20 cellular contexts compared by ENCODE assay signal in the genomic region with DNA sequence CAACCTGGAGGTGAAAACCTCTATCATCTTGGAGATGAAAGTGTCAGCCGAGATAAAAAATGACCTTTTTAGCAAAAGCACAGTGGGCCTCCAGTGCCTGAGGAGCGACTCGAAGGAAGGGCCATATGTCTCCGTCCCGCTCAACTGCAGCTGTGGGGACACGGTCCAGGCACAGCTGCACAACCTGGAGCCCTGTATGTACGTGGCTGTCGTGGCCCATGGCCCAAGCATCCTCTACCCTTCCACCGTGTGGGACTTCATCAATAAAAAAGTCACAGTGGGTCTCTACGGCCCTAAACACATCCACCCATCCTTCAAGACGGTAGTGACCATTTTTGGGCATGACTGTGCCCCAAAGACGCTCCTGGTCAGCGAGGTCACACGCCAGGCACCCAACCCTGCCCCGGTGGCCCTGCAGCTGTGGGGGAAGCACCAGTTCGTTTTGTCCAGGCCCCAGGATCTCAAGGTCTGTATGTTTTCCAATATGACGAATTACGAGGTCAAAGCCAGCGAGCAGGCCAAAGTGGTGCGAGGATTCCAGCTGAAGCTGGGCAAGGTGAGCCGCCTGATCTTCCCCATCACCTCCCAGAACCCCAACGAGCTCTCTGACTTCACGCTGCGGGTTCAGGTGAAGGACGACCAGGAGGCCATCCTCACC.
DNase-seq lines count a peak whose midpoint lies in the region; ATAC-seq and TF ChIP-seq lines count a peak whose summit lies in the region.
"Had no signal": no experiment of that assay in that cellular context is flagged by ENCODE, and none has a peak within 500 bp of the region (broad histone marks: within the 10 kb centered on the region; RNA-seq: fewer than 3 reads in every experiment).

No MANE protein-coding gene starts in this region.

- H3F3A ChIP-seq in PC-3 (ENCODE audit: low read length, unreplicated experiment): no peaks in the 10 kb centered on the region

- no peaks in the 10 kb centered on the region for H3K9me3 ChIP-seq in upper lobe of right lung
- no peaks in the 10 kb centered on the region for H3K9me3 ChIP-seq in PC-3 (ENCODE audit: low read length)
- H3K9me3 ChIP-seq: A549 had no signal

- no peak overlapping the region for H3K9ac ChIP-seq in PC-3 (ENCODE audit: low read length)

- ATAC-seq in Right ventricle myocardium superior (ENCODE audit: poor library complexity): no peak
- no peak for ATAC-seq in left cardiac atrium
- no peak for ATAC-seq in upper lobe of right lung
- no peak for ATAC-seq in PC-3
- ATAC-seq: A549, HCT116 had no signal

- H3K9me3 Mint-ChIP-seq in Calu3 (ENCODE audit: low read depth, unreplicated experiment) (no peaks in the 10 kb centered on the region), neural crest cell (no peaks in the 10 kb centered on the region)
- H3K9me3 Mint-ChIP-seq: CD4-positive, alpha-beta memory T cell; HFFc6; IgD-negative memory B cell had no signal

- DNase-seq in Right ventricle myocardium superior (peak; percentile 19), left cardiac atrium (no peak), Calu3 (no peak), neural crest cell (ENCODE audit: low read depth, low spot score) (no peak), upper lobe of right lung (peak; percentile 51), hepatic stellate cell (ENCODE audit: low spot score) (no peak), PC-3 (no peak)
- DNase-seq: AML-193; CD4-positive, alpha-beta memory T cell; DMS79 treated with DMSO at 0.1 percent for 48 hours; GF-D8; GOT3; H7; HFFc6 had no signal

- H3K27me3 ChIP-seq in upper lobe of right lung: no peaks in the 10 kb centered on the region
- no peaks in the 10 kb centered on the region for H3K27me3 ChIP-seq in PC-3 (ENCODE audit: low read length)

- no peaks in the 10 kb centered on the region for H4K20me1 ChIP-seq in PC-3 (ENCODE audit: low read length)

- H3K4me1 ChIP-seq in upper lobe of right lung (peaks cover 11% of the 10 kb centered on the region), PC-3 (ENCODE audit: insufficient read depth, low read length) (peaks cover 6% of the 10 kb centered on the region)
- H3K4me1 ChIP-seq: A549 had no signal

- CTCF ChIA-PET in Calu3 (lab: Charles Lee): no interaction called here
- CTCF ChIA-PET in PC-3 (lab: Charles Lee): no interaction called here

- H3K4me3 ChIP-seq in upper lobe of right lung: no peak overlapping the region
- H3K4me3 ChIP-seq in PC-3 (ENCODE audit: low read length): no peak overlapping the region
- H3K4me3 ChIP-seq: A549 had no signal

- H3K36me3 ChIP-seq in upper lobe of right lung (peaks cover 30% of the 10 kb centered on the region), PC-3 (ENCODE audit: low read depth, low read length) (peaks cover 29% of the 10 kb centered on the region)

- H3K79me2 ChIP-seq in PC-3 (ENCODE audit: low read length): peaks cover 19% of the 10 kb centered on the region

- H3K27ac Mint-ChIP-seq in Calu3 (ENCODE audit: unreplicated experiment) (no peak overlapping the region), neural crest cell (ENCODE audit: unreplicated experiment) (peak overlapping the region; percentile 57)
- H3K27ac Mint-ChIP-seq: CD4-positive, alpha-beta memory T cell; HFFc6; IgD-negative memory B cell had no signal

- H3K36me3 Mint-ChIP-seq in Calu3 (ENCODE audit: insufficient read depth, unreplicated experiment) (peaks cover 40% of the 10 kb centered on the region), neural crest cell (ENCODE audit: low read depth) (peaks cover 14% of the 10 kb centered on the region)
- H3K36me3 Mint-ChIP-seq: CD4-positive, alpha-beta memory T cell; IgD-negative memory B cell had no signal

- no peak overlapping the region for H2AFZ ChIP-seq in PC-3 (ENCODE audit: low read length)

- H3K27me3 Mint-ChIP-seq in Calu3 (ENCODE audit: unreplicated experiment) (no peaks in the 10 kb centered on the region), neural crest cell (ENCODE audit: low read depth) (no peaks in the 10 kb centered on the region)

- H3K27ac ChIP-seq in upper lobe of right lung: no peak overlapping the region
- no peak overlapping the region for H3K27ac ChIP-seq in PC-3 (ENCODE audit: low read length)
- H3K27ac ChIP-seq: 22Rv1, A549, HL-60 had no signal

- no peaks in the 10 kb centered on the region for H3K9me2 ChIP-seq in PC-3 (replicated peaks; ENCODE audit: low read length)

- no peak for TF ChIP-seq CTCF in Calu3 (IDR thresholded peaks at IDR 0.05; ENCODE audit: unreplicated experiment)
- no peak for TF ChIP-seq CTCF in neural crest cell (conservative IDR thresholded peaks at IDR 0.05)
- no peak for TF ChIP-seq CTCF in upper lobe of right lung (IDR thresholded peaks at IDR 0.05)
- TF ChIP-seq CTCF in PC-3 (conservative IDR thresholded peaks at IDR 0.05; ENCODE audit: low read depth, low read length): no peak

- H3K4me3 Mint-ChIP-seq in Calu3 (ENCODE audit: low read depth, unreplicated experiment): no peak overlapping the region
- no peak overlapping the region for H3K4me3 Mint-ChIP-seq in neural crest cell
- H3K4me3 Mint-ChIP-seq: CD14-positive monocyte; CD4-positive, alpha-beta memory T cell; HFFc6; IgD-negative memory B cell had no signal

- TSS peak; percentile 10 for BruUV-seq in Calu3 (replicated peaks; lab: Mats Ljungman, UMichigan)
- no TSS peak for BruUV-seq in PC-3 (replicated peaks; lab: Mats Ljungman, UMichigan)

- POLR2A ChIA-PET in PC-3 (lab: Charles Lee; ENCODE audit: unreplicated experiment): no interaction called here

- H3K4me2 ChIP-seq in PC-3 (ENCODE audit: low read length): no peak overlapping the region
- H3K4me2 ChIP-seq: A549 had no signal

- intact Hi-C loops in Right ventricle myocardium superior (cut with DNase I) (no loop called here), left cardiac atrium (cut with DNase I) (no loop called here), Calu3 (cut with micrococcal nuclease; ENCODE audit: unreplicated experiment) (no loop called here), upper lobe of right lung (cut with DNase I) (no loop called here), PC-3 (cut with micrococcal nuclease) (no loop called here)

- H3K4me1 Mint-ChIP-seq in Calu3 (ENCODE audit: low read depth, unreplicated experiment) (peaks cover 30% of the 10 kb centered on the region), neural crest cell (peaks cover 4% of the 10 kb centered on the region)

Comparison
In these comparisons a context has a peak if more than half of its experiments do, and no peak if none do; other contexts are left out.
1. DNase-seq: peak in Right ventricle myocardium superior (single experiment) and upper lobe of right lung (single experiment); none in left cardiac atrium (single experiment), Calu3 (single experiment), neural crest cell (single experiment), hepatic stellate cell (single experiment) and PC-3 (single experiment).